In genomic region chr12:125657681-125658080, GRCh38 we compare ENCODE assay signal across 6 cellular contexts.
"Had no signal": no experiment of that assay in that cellular context is flagged by ENCODE, and none has a peak within 500 bp of the region (broad histone marks: within the 10 kb centered on the region; RNA-seq: fewer than 3 reads in every experiment).

No MANE protein-coding gene starts in this region.

- H3K4me3 Mint-ChIP-seq: IgD-negative memory B cell had no signal

- DNase-seq: IMR-90, KBM-7 had no signal

- H3K4me3 ChIP-seq: K562 had no signal

- H3K27ac ChIP-seq: HL-60 had no signal

- H3K27me3 Mint-ChIP-seq: IgD-negative memory B cell had no signal

- H3K27ac Mint-ChIP-seq: IgD-negative memory B cell had no signal

- ATAC-seq: HepG2, K562 had no signal
